22 cellular contexts compared by ENCODE assay signal in the genomic region with DNA sequence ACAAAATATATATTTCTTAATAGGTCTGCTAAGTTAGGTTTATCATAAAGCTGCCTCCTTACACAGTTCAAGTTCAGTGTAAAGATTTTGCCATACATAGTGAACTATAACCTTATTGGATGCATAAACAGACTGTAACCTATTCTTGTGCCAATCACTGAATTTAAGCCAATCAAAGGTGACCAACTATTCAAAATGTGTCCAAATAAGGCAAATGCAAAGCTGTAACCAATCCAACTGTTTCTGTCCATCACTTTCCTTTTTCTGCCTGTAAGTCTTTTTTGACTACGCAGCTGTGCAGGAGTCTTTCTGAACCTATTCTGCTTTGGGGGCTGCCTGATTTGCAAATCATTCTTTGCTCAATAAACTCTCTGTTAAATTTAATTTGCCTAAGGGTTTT. TPM values are rescaled to one million over a fixed set of nuclear protein-coding genes. Genes with fewer than 3 reads are reported as not detected.
DNase-seq lines count a peak whose midpoint lies in the region; ATAC-seq, FAIRE-seq and TF ChIP-seq lines count a peak whose summit lies in the region.
"Had no signal": no experiment of that assay in that cellular context is flagged by ENCODE, and none has a peak within 500 bp of the region (broad histone marks: within the 10 kb centered on the region; RNA-seq: fewer than 3 reads in every experiment).

No MANE protein-coding gene starts in this region.

- H3K4me3 Mint-ChIP-seq in nephron: no peak overlapping the region
- no peak overlapping the region for H3K4me3 Mint-ChIP-seq in activated CD4-positive, alpha-beta T cell treated with anti-CD3 and anti-CD28 coated beads, Interleukin-2, amount 10 ng/mL, durations not matched to agents 24 days and 14 days
- H3K4me3 Mint-ChIP-seq in CD8-positive, alpha-beta memory T cell: no peak overlapping the region
- H3K4me3 Mint-ChIP-seq: activated CD4-positive, alpha-beta memory T cell treated with anti-CD3 and anti-CD28 coated beads, Interleukin-2, amount 10 ng/mL, durations not matched to agents 7 days and 5 days; activated naive CD8-positive, alpha-beta T cell treated with anti-CD3 and anti-CD28 coated beads, Interleukin-2, amount 10 ng/mL, durations not matched to agents 7 days and 5 days; activated T-cell treated with anti-CD3 and anti-CD28 coated beads, Interleukin-2, amount 50 U/mL, for 4 hours; brain; natural killer cell had no signal

- CTCF ChIA-PET in CD8-positive, alpha-beta memory T cell (lab: Charles Lee): interaction anchor here (1.5 to 2.1 kb wide), 3 partner anchors 12 to 176 kb away, joined by 7 to 8 read pairs (median 7); partner anchors contain the start of gene DNMBP

- H3K36me3 ChIP-seq in OCI-LY1 (ENCODE audit: insufficient read depth, low read length): no peaks in the 10 kb centered on the region
- no peaks in the 10 kb centered on the region for H3K36me3 ChIP-seq in pancreas
- no peaks in the 10 kb centered on the region for H3K36me3 ChIP-seq in CD8-positive, alpha-beta memory T cell (ENCODE audit: insufficient read depth, low read length)
- H3K36me3 ChIP-seq: BLaER1 treated with 17β-estradiol and CSF1 and Interleukin-3, amounts not matched to agents 10 nM and 100 nM; transverse colon had no signal

- H3K27me3 ChIP-seq in OCI-LY1 (ENCODE audit: insufficient read depth, low read length): no peaks in the 10 kb centered on the region
- H3K27me3 ChIP-seq in pancreas: no peaks in the 10 kb centered on the region
- H3K27me3 ChIP-seq in CD8-positive, alpha-beta memory T cell (ENCODE audit: insufficient read depth, low read length, poor library complexity, severe bottlenecking): no peaks in the 10 kb centered on the region
- H3K27me3 ChIP-seq: BLaER1 treated with 17β-estradiol and CSF1 and Interleukin-3, amounts not matched to agents 10 nM and 100 nM; foreskin keratinocyte; transverse colon had no signal

- peak overlapping the region; percentile 42 to 48 (median 48) for H3K27ac Mint-ChIP-seq in nephron
- H3K27ac Mint-ChIP-seq in activated CD4-positive, alpha-beta T cell treated with anti-CD3 and anti-CD28 coated beads, Interleukin-2, amount 10 ng/mL, durations not matched to agents 24 days and 14 days: no peak overlapping the region
- H3K27ac Mint-ChIP-seq in CD8-positive, alpha-beta memory T cell: no peak overlapping the region
- H3K27ac Mint-ChIP-seq: activated CD4-positive, alpha-beta memory T cell treated with anti-CD3 and anti-CD28 coated beads, Interleukin-2, amount 10 ng/mL, durations not matched to agents 7 days and 5 days; activated naive CD8-positive, alpha-beta T cell treated with anti-CD3 and anti-CD28 coated beads, Interleukin-2, amount 10 ng/mL, durations not matched to agents 7 days and 5 days had no signal

- ATAC-seq in HG02981 (IDR thresholded peaks at IDR 0.05; ENCODE audit: unreplicated experiment): peak; percentile 31
- ATAC-seq in pancreas: no peak
- ATAC-seq: foreskin keratinocyte had no signal

- no peak overlapping the region for H2AFZ ChIP-seq in OCI-LY1 (ENCODE audit: low read length)

- H3K4me2 ChIP-seq in OCI-LY1 (ENCODE audit: low read length): peak overlapping the region; percentile 58

- H3K4me3 ChIP-seq in OCI-LY1 (ENCODE audit: low read depth, low read length, poor library complexity, severe bottlenecking): peak overlapping the region; percentile 39
- H3K4me3 ChIP-seq in pancreas: no peak overlapping the region
- H3K4me3 ChIP-seq in CD8-positive, alpha-beta memory T cell (ENCODE audit: low read length): no peak overlapping the region
- H3K4me3 ChIP-seq: BLaER1 treated with 17β-estradiol and CSF1 and Interleukin-3, amounts not matched to agents 10 nM and 100 nM; transverse colon had no signal

- H4K20me1 ChIP-seq in OCI-LY1 (ENCODE audit: insufficient read depth, low read length): no peaks in the 10 kb centered on the region
- H4K20me1 ChIP-seq: BLaER1 treated with 17β-estradiol and CSF1 and Interleukin-3, amounts not matched to agents 10 nM and 100 nM had no signal

- 93 to 95% methylated on average over 1 of the region's 1 CpG for WGBS in pancreas, 2 donors

- FAIRE-seq in pancreas (lab: Jason Lieb, UNC): no peak

- H3K9ac ChIP-seq in OCI-LY1 (ENCODE audit: low read length): peak overlapping the region; percentile 29; the same call in 1 of the 2 replicates
- H3K9ac ChIP-seq: BLaER1 treated with 17β-estradiol and CSF1 and Interleukin-3, amounts not matched to agents 10 nM and 100 nM had no signal

- 0 out of 2 replicates have a peak, but pooled peaks cover 5% of the 10 kb centered on the region for H3F3A ChIP-seq in OCI-LY1 (ENCODE audit: insufficient read depth, low read length)

- intact Hi-C loops in activated CD4-positive, alpha-beta T cell treated with anti-CD3 and anti-CD28 coated beads, Interleukin-2, amount 10 ng/mL, durations not matched to agents 24 days and 14 days (cut with micrococcal nuclease): no loop called here
- intact Hi-C loops in pancreas (cut with DNase I): no loop called here

- H3K4me1 ChIP-seq in OCI-LY1 (ENCODE audit: insufficient read depth, low read length, severe bottlenecking) (peaks cover 42% of the 10 kb centered on the region), pancreas (no peaks in the 10 kb centered on the region)
- H3K4me1 ChIP-seq in CD8-positive, alpha-beta memory T cell (ENCODE audit: insufficient read depth, low read length): no peaks in the 10 kb centered on the region
- H3K4me1 ChIP-seq: foreskin keratinocyte, transverse colon had no signal

- DNase-seq in NCI-H1092 treated with DMSO at 0.1 percent for 48 hours (lab: John Stamatoyannopoulos, UW): peak; percentile 41
- DNase-seq in NCI-H1092 (lab: John Stamatoyannopoulos, UW): no peak
- DNase-seq in activated CD4-positive, alpha-beta T cell treated with anti-CD3 and anti-CD28 coated beads, Interleukin-2, amount 10 ng/mL, durations not matched to agents 24 days and 14 days: no peak
- no peak for DNase-seq in pancreas
- no peak for DNase-seq in CD8-positive, alpha-beta memory T cell
- DNase-seq: 8988T; activated CD4-positive, alpha-beta memory T cell treated with anti-CD3 and anti-CD28 coated beads, Interleukin-2, amount 10 ng/mL, durations not matched to agents 7 days and 5 days; activated naive CD8-positive, alpha-beta T cell treated with anti-CD3 and anti-CD28 coated beads, Interleukin-2, amount 10 ng/mL, durations not matched to agents 7 days and 5 days; activated T-cell treated with anti-CD3 and anti-CD28 coated beads, Interleukin-2, amount 50 U/mL, for 4 hours; cortex of kidney; DMS153; foreskin keratinocyte; kidney glomerular epithelial cell; mesenchymal stem cell; natural killer cell; stimulated activated naive CD4-positive, alpha-beta T cell treated with Interleukin-2 at 50 U/mL for 16 hours; transverse colon had no signal

- POLR2A ChIA-PET in CD8-positive, alpha-beta memory T cell (lab: Charles Lee): no interaction called here

- H3K4me1 Mint-ChIP-seq in nephron: peaks cover 45% of the 10 kb centered on the region
- peaks cover 7% of the 10 kb centered on the region for H3K4me1 Mint-ChIP-seq in activated CD4-positive, alpha-beta T cell treated with anti-CD3 and anti-CD28 coated beads, Interleukin-2, amount 10 ng/mL, durations not matched to agents 24 days and 14 days
- peaks cover 4 to 9% (median 6%) of the 10 kb centered on the region in 3 donors for H3K4me1 Mint-ChIP-seq in CD8-positive, alpha-beta memory T cell

- H3K27me3 Mint-ChIP-seq in nephron (ENCODE audit: low read depth): no peaks in the 10 kb centered on the region
- H3K27me3 Mint-ChIP-seq in activated CD4-positive, alpha-beta T cell treated with anti-CD3 and anti-CD28 coated beads, Interleukin-2, amount 10 ng/mL, durations not matched to agents 24 days and 14 days: peaks cover 13% of the 10 kb centered on the region
- peaks cover 3 to 4% of the 10 kb centered on the region in 2 donors for H3K27me3 Mint-ChIP-seq in CD8-positive, alpha-beta memory T cell

- TF ChIP-seq CTCF in OCI-LY1 (IDR thresholded peaks at IDR 0.05; ENCODE audit: low read length): no peak
- TF ChIP-seq CTCF in nephron (IDR thresholded peaks at IDR 0.05; ENCODE audit: unreplicated experiment in 3 of 3): no peak
- TF ChIP-seq CTCF in pancreas (IDR thresholded peaks at IDR 0.05): no peak

- no peaks in the 10 kb centered on the region for H3K79me2 ChIP-seq in OCI-LY1 (ENCODE audit: insufficient read depth, low read length)

- H3K9me3 Mint-ChIP-seq in nephron: peaks cover 6% of the 10 kb centered on the region
- no peaks in the 10 kb centered on the region for H3K9me3 Mint-ChIP-seq in activated CD4-positive, alpha-beta T cell treated with anti-CD3 and anti-CD28 coated beads, Interleukin-2, amount 10 ng/mL, durations not matched to agents 24 days and 14 days
- H3K9me3 Mint-ChIP-seq in CD8-positive, alpha-beta memory T cell: no peaks in the 10 kb centered on the region
- H3K9me3 Mint-ChIP-seq: activated CD4-positive, alpha-beta memory T cell treated with anti-CD3 and anti-CD28 coated beads, Interleukin-2, amount 10 ng/mL, durations not matched to agents 7 days and 5 days; activated naive CD8-positive, alpha-beta T cell treated with anti-CD3 and anti-CD28 coated beads, Interleukin-2, amount 10 ng/mL, durations not matched to agents 7 days and 5 days; activated T-cell treated with anti-CD3 and anti-CD28 coated beads, Interleukin-2, amount 50 U/mL, for 4 hours; natural killer cell had no signal

- H3K36me3 Mint-ChIP-seq in nephron (ENCODE audit: low read depth): peaks cover 5% of the 10 kb centered on the region
- no peaks in the 10 kb centered on the region for H3K36me3 Mint-ChIP-seq in activated CD4-positive, alpha-beta T cell treated with anti-CD3 and anti-CD28 coated beads, Interleukin-2, amount 10 ng/mL, durations not matched to agents 24 days and 14 days (ENCODE audit: low read depth)
- H3K36me3 Mint-ChIP-seq in CD8-positive, alpha-beta memory T cell: peaks cover 0 to 2% (median 0%) of the 10 kb centered on the region in 3 donors
- H3K36me3 Mint-ChIP-seq: activated naive CD8-positive, alpha-beta T cell treated with anti-CD3 and anti-CD28 coated beads, Interleukin-2, amount 10 ng/mL, durations not matched to agents 7 days and 5 days; brain; natural killer cell had no signal

- H3K27ac ChIP-seq in OCI-LY1 (ENCODE audit: low read depth, low read length, poor library complexity, severe bottlenecking): peak overlapping the region; percentile 93
- no peak overlapping the region for H3K27ac ChIP-seq in pancreas
- no peak overlapping the region for H3K27ac ChIP-seq in CD8-positive, alpha-beta memory T cell (ENCODE audit: low read depth, low read length)
- H3K27ac ChIP-seq: BLaER1 treated with 17β-estradiol and CSF1 and Interleukin-3, amounts not matched to agents 10 nM and 100 nM; foreskin keratinocyte; transverse colon had no signal

- H3K9me2 ChIP-seq in OCI-LY1 (ENCODE audit: low read depth, low read length): no peaks in the 10 kb centered on the region

- no peaks in the 10 kb centered on the region for H3K9me3 ChIP-seq in OCI-LY1 (ENCODE audit: low read length)
- H3K9me3 ChIP-seq in pancreas: no peaks in the 10 kb centered on the region
- no peaks in the 10 kb centered on the region for H3K9me3 ChIP-seq in CD8-positive, alpha-beta memory T cell (ENCODE audit: low read length)
- H3K9me3 ChIP-seq: transverse colon had no signal

RNA-seq across cellular contexts. Expression of gene DNMBP, which starts 11.6 kb away (rescaled TPM):
- 1.3 TPM in 2 replicates for total RNA-seq in activated CD4-positive, alpha-beta T cell treated with anti-CD3 and anti-CD28 coated beads, Interleukin-2, amount 10 ng/mL, durations not matched to agents 24 days and 14 days
- 10 to 100 TPM in 5 of 6 donors, 1 to 10 TPM in 1; 9.1 to 17.9 (median 12.5) TPM for total RNA-seq in pancreas
- polyA plus RNA-seq in pancreas: 1 to 10 TPM; 8.9 to 10.0 TPM
- 1 to 10 TPM; 2.0 to 2.3 TPM for total RNA-seq in CD8-positive, alpha-beta memory T cell
- 1.5 TPM for polyA plus RNA-seq in CD8-positive, alpha-beta memory T cell

Comparison
In these comparisons a context has a peak if more than half of its experiments do, and no peak if none do; other contexts are left out.
1. H3K27ac Mint-ChIP-seq: peak in nephron (3 of 3); none in activated CD4-positive, alpha-beta T cell treated with anti-CD3 and anti-CD28 coated beads, Interleukin-2, amount 10 ng/mL, durations not matched to agents 24 days and 14 days (single experiment) and CD8-positive, alpha-beta memory T cell (0 of 8).